ENCODE assay signal across 17 cellular contexts in genomic region chr13:112204881-112205327, GRCh38.
A peak's percentile ranks its signal among the peaks of the same experiment; 100 is the strongest.
DNase-seq lines count a peak whose midpoint lies in the region; ATAC-seq and TF ChIP-seq lines count a peak whose summit lies in the region.
"Had no signal": no experiment of that assay in that cellular context is flagged by ENCODE, and none has a peak within 500 bp of the region (broad histone marks: within the 10 kb centered on the region; RNA-seq: fewer than 3 reads in every experiment).

No MANE protein-coding gene starts in this region.

- peaks cover 72% of the 10 kb centered on the region for H3K27me3 Mint-ChIP-seq in H9 (ENCODE audit: low read depth)
- peaks cover 73% of the 10 kb centered on the region for H3K27me3 Mint-ChIP-seq in WTC11 (ENCODE audit: low read depth)
- peaks cover 18 to 78% (median 43%) of the 10 kb centered on the region in 5 donors for H3K27me3 Mint-ChIP-seq in naive thymus-derived CD8-positive, alpha-beta T cell

- H3K56ac ChIP-seq in H9 (ENCODE audit: insufficient read length, low read depth, low read length): no peak overlapping the region

- no peak overlapping the region for H2AK5ac ChIP-seq in H9 (ENCODE audit: insufficient read length, low read length)
- H2AK5ac ChIP-seq in neuronal stem cell (ENCODE audit: low read depth, low read length): no peak overlapping the region

- WGBS in H9 (ENCODE audit: extremely low coverage, insufficient read length, low lambda C conversion rate): no CpG with 5 or more reads among the region's 16 CpGs
- WGBS in neuronal stem cell (ENCODE audit: extremely low coverage in 2 of 2, insufficient read length in 2 of 2, insufficient replicate concordance in 1 of 2), 2 donors: no CpG with 5 or more reads among the region's 16 CpGs
- WGBS in suprapubic skin: 6% methylated on average over 16 of the region's 16 CpGs

- H4K5ac ChIP-seq in H9 (ENCODE audit: insufficient read length, low read depth, low read length): no peak overlapping the region

- H3T11ph ChIP-seq in H9 (ENCODE audit: low read length): no peak overlapping the region

- H2BK15ac ChIP-seq in H9 (ENCODE audit: low read depth, low read length): no peak overlapping the region
- no peak overlapping the region for H2BK15ac ChIP-seq in neuronal stem cell (ENCODE audit: low read length)

- no peak overlapping the region for H2BK5ac ChIP-seq in H9 (ENCODE audit: insufficient read length, low read length)
- H2BK5ac ChIP-seq in neuronal stem cell (ENCODE audit: low read length): no peak overlapping the region

- H3K14ac ChIP-seq in H9 (ENCODE audit: insufficient read depth, low read length) (no peak overlapping the region), neuronal stem cell (ENCODE audit: low read length) (no peak overlapping the region)

- no peak overlapping the region for H3K18ac ChIP-seq in H9 (ENCODE audit: insufficient read length, low read depth, low read length)
- H3K18ac ChIP-seq in neuronal stem cell (ENCODE audit: low read length): peak overlapping the region; percentile 94

- H3K9me3 Mint-ChIP-seq in H9 (peaks cover 0 to 4% of the 10 kb centered on the region in 2 experiments; a peak in 1 of 5 replicates), WTC11 (no peaks in the 10 kb centered on the region)
- H3K9me3 Mint-ChIP-seq in naive thymus-derived CD8-positive, alpha-beta T cell: no peaks in the 10 kb centered on the region
- H3K9me3 Mint-ChIP-seq: activated CD4-positive, alpha-beta memory T cell treated with anti-CD3 and anti-CD28 coated beads for 36 hours; activated T-helper 17 cell treated with anti-CD3 and anti-CD28 coated beads, Interleukin-2, amount 50 U/mL, for 72 hours; mesothelial cell of epicardium had no signal

- no peak overlapping the region for H3K4ac ChIP-seq in H9 (ENCODE audit: low read depth, low read length)
- H3K4ac ChIP-seq in neuronal stem cell (ENCODE audit: low read length): no peak overlapping the region

- H3K4me1 ChIP-seq in H9 (ENCODE audit: insufficient read depth, low read length): no peaks in the 10 kb centered on the region; the same call in 1 of the 2 replicates
- peaks cover 9% of the 10 kb centered on the region for H3K4me1 ChIP-seq in iPS-15b (ENCODE audit: control insufficient read depth, insufficient read depth, low read length)
- H3K4me1 ChIP-seq in neuronal stem cell (ENCODE audit: control insufficient read depth in 2 of 2, insufficient read depth in 1 of 2, low read depth in 1 of 2, low read length in 2 of 2): peaks cover 40 to 55% of the 10 kb centered on the region in 2 donors
- peaks cover 3% of the 10 kb centered on the region for H3K4me1 ChIP-seq in suprapubic skin
- H3K4me1 ChIP-seq: parathyroid adenoma, SJSA1 had no signal

- POLR2A ChIA-PET in WTC11 (lab: Charles Lee): interaction anchor here (1.2 kb wide), 1 partner anchor 9 kb away, joined by 8 read pairs; no protein-coding TSS in a partner anchor
- POLR2A ChIA-PET in naive thymus-derived CD8-positive, alpha-beta T cell (lab: Charles Lee): no interaction called here

- peak overlapping the region; percentile 48 for H3K4me3 ChIP-seq in iPS-15b (ENCODE audit: low read depth, low read length)
- H3K4me3 ChIP-seq in neuronal stem cell (ENCODE audit: low read length in 2 of 2): peak overlapping the region in 1 of 2 donors; percentile 6
- H3K4me3 ChIP-seq in suprapubic skin: no peak overlapping the region
- H3K4me3 ChIP-seq: SJSA1 had no signal

- H3K9me3 ChIP-seq in H9 (ENCODE audit: control insufficient read depth, low read depth, low read length) (no peaks in the 10 kb centered on the region), iPS-15b (ENCODE audit: control insufficient read depth, insufficient read depth, low read length) (no peaks in the 10 kb centered on the region), neuronal stem cell (replicated peaks in 1 of 2; ENCODE audit: control insufficient read depth in 2 of 2, insufficient read depth in 1 of 2, low read depth in 1 of 2, low read length in 2 of 2) (no peaks in the 10 kb centered on the region), suprapubic skin (no peaks in the 10 kb centered on the region)
- H3K9me3 ChIP-seq: SJSA1 had no signal

- no peak overlapping the region for H4K91ac ChIP-seq in H9 (ENCODE audit: insufficient read length, low read depth, low read length)
- peak overlapping the region; percentile 89 for H4K91ac ChIP-seq in neuronal stem cell (ENCODE audit: low read depth, low read length, poor library complexity)

- peak overlapping the region; percentile 5 for H2AFZ ChIP-seq in H9 (ENCODE audit: low read length)
- H2AFZ ChIP-seq in neuronal stem cell (ENCODE audit: low read length): peak overlapping the region; percentile 36
- H2AFZ ChIP-seq: parathyroid adenoma had no signal

- no peak overlapping the region for H2BK120ac ChIP-seq in H9 (ENCODE audit: low read depth, low read length, poor library complexity, severe bottlenecking)
- H2BK120ac ChIP-seq in neuronal stem cell (ENCODE audit: low read depth, low read length): no peak overlapping the region

- H3K4me2 ChIP-seq in H9 (ENCODE audit: insufficient read depth, insufficient read length, low read length): peak overlapping the region; percentile 60
- H3K4me2 ChIP-seq in neuronal stem cell (ENCODE audit: insufficient read depth, low read length, poor library complexity, severe bottlenecking): peak overlapping the region; percentile 45

- no peak for TF ChIP-seq POLR2A in suprapubic skin (IDR thresholded peaks at IDR 0.05)

- H2BK20ac ChIP-seq in H9 (ENCODE audit: low read depth, low read length, poor library complexity, severe bottlenecking): no peak overlapping the region

- H3K4me3 Mint-ChIP-seq in H9 (peak overlapping the region; percentile 44 to 73), WTC11 (peak overlapping the region; percentile 61)
- peak overlapping the region in 3 of 10 donors; percentile 26 to 39 (median 29) for H3K4me3 Mint-ChIP-seq in naive thymus-derived CD8-positive, alpha-beta T cell
- H3K4me3 Mint-ChIP-seq: activated CD4-positive, alpha-beta memory T cell treated with anti-CD3 and anti-CD28 coated beads for 36 hours; activated T-helper 17 cell treated with anti-CD3 and anti-CD28 coated beads, Interleukin-2, amount 50 U/mL, for 72 hours; mesothelial cell of epicardium had no signal

- no peaks in the 10 kb centered on the region for H3K79me2 ChIP-seq in H9 (ENCODE audit: insufficient read depth, low read length)
- H3K79me2 ChIP-seq: parathyroid adenoma had no signal

- TF ChIP-seq CTCF in H9 (conservative IDR thresholded peaks at IDR 0.05) (no peak), WTC11 (IDR thresholded peaks at IDR 0.05) (no peak), suprapubic skin (IDR thresholded peaks at IDR 0.05) (no peak)

- H3K4me1 Mint-ChIP-seq in H9 (peaks cover 29 to 51% of the 10 kb centered on the region in 2 experiments), WTC11 (peaks cover 49% of the 10 kb centered on the region)
- H3K4me1 Mint-ChIP-seq in naive thymus-derived CD8-positive, alpha-beta T cell: peaks cover 0 to 13% (median 8%) of the 10 kb centered on the region in 4 donors
- H3K4me1 Mint-ChIP-seq: activated T-helper 17 cell treated with anti-CD3 and anti-CD28 coated beads, Interleukin-2, amount 50 U/mL, for 72 hours; mesothelial cell of epicardium had no signal

- no peak overlapping the region for H3K27ac ChIP-seq in H9 (ENCODE audit: insufficient read length, low read depth, low read length)
- H3K27ac ChIP-seq in neuronal stem cell (replicated peaks; ENCODE audit: low read length): peak overlapping the region; percentile 89
- H3K27ac ChIP-seq in suprapubic skin: no peak overlapping the region
- H3K27ac ChIP-seq: parathyroid adenoma, SJSA1 had no signal

- H2BK12ac ChIP-seq in H9 (ENCODE audit: insufficient read length, low read depth, low read length) (no peak overlapping the region), neuronal stem cell (ENCODE audit: low read length) (no peak overlapping the region)

- CTCF ChIA-PET in WTC11 (lab: Charles Lee): interaction anchor here (0.7 to 1.2 kb wide), 4 partner anchors 9 to 239 kb away, joined by 3 to 5 read pairs (median 3); no protein-coding TSS in a partner anchor

- H3K27ac Mint-ChIP-seq in H9 (no peak overlapping the region), WTC11 (no peak overlapping the region)
- no peak overlapping the region for H3K27ac Mint-ChIP-seq in naive thymus-derived CD8-positive, alpha-beta T cell
- H3K27ac Mint-ChIP-seq: activated CD4-positive, alpha-beta memory T cell treated with anti-CD3 and anti-CD28 coated beads for 36 hours; activated T-helper 17 cell treated with anti-CD3 and anti-CD28 coated beads, Interleukin-2, amount 50 U/mL, for 72 hours; mesothelial cell of epicardium had no signal

- no peaks in the 10 kb centered on the region for H3K36me3 Mint-ChIP-seq in H9 (ENCODE audit: insufficient read depth in 1 of 3, low read depth in 3 of 3)
- no peaks in the 10 kb centered on the region for H3K36me3 Mint-ChIP-seq in WTC11
- no peaks in the 10 kb centered on the region for H3K36me3 Mint-ChIP-seq in naive thymus-derived CD8-positive, alpha-beta T cell
- H3K36me3 Mint-ChIP-seq: activated CD4-positive, alpha-beta memory T cell treated with anti-CD3 and anti-CD28 coated beads for 36 hours; mesothelial cell of epicardium had no signal

- H4K8ac ChIP-seq in H9 (replicated peaks; ENCODE audit: insufficient read length, low read depth, low read length): no peak overlapping the region
- H4K8ac ChIP-seq in neuronal stem cell (ENCODE audit: low read depth, low read length): no peak overlapping the region

- H3K23me2 ChIP-seq in H9 (ENCODE audit: insufficient read length, low read depth, low read length, poor library complexity, severe bottlenecking): peaks cover 7% of the 10 kb centered on the region

- no peak for TF ChIP-seq EP300 in suprapubic skin (IDR thresholded peaks at IDR 0.05)

- H3K36me3 ChIP-seq in iPS-15b (ENCODE audit: control insufficient read depth, insufficient read depth, low read length) (no peaks in the 10 kb centered on the region), neuronal stem cell (replicated peaks in 1 of 2; ENCODE audit: control insufficient read depth in 2 of 2, insufficient read depth in 2 of 2, low read length in 2 of 2) (no peaks in the 10 kb centered on the region), suprapubic skin (no peaks in the 10 kb centered on the region)
- H3K36me3 ChIP-seq: SJSA1 had no signal

- H3K79me1 ChIP-seq in H9 (ENCODE audit: insufficient read depth, low read depth, low read length, poor library complexity, severe bottlenecking) (no peaks in the 10 kb centered on the region), neuronal stem cell (ENCODE audit: low read depth, low read length) (no peaks in the 10 kb centered on the region)

- peak; percentile 69 for DNase-seq in H9
- DNase-seq in WTC11 (ENCODE audit: low spot score): peak; percentile 72
- DNase-seq in neuronal stem cell (ENCODE audit: low spot score): peak; percentile 67
- no peak for DNase-seq in kidney glomerular epithelial cell (lab: John Stamatoyannopoulos, UW)
- DNase-seq in activated CD4-positive, CD25-positive, alpha-beta regulatory T cell (lab: John Stamatoyannopoulos, UW): no peak
- no peak for DNase-seq in naive thymus-derived CD8-positive, alpha-beta T cell
- no peak for DNase-seq in suprapubic skin (ENCODE audit: low spot score in 2 of 2)
- DNase-seq: activated CD4-positive, alpha-beta memory T cell treated with anti-CD3 and anti-CD28 coated beads for 36 hours; amniotic stem cell; C1 segment of cervical spinal cord; DMS153; GOT3 had no signal

- H3K9ac ChIP-seq in H9 (ENCODE audit: extremely low read depth, insufficient read length, low read length) (no peak overlapping the region), iPS-15b (ENCODE audit: low read depth, low read length) (no peak overlapping the region), neuronal stem cell (ENCODE audit: low read depth, low read length, poor library complexity) (peak overlapping the region; percentile 79)
- H3K9ac ChIP-seq: parathyroid adenoma had no signal

- H3K23ac ChIP-seq in H9 (ENCODE audit: insufficient read length, low read depth, low read length) (no peak overlapping the region), neuronal stem cell (ENCODE audit: low read depth, low read length, poor library complexity) (no peak overlapping the region)

- peaks cover 2% of the 10 kb centered on the region for H4K20me1 ChIP-seq in H9 (ENCODE audit: control insufficient read depth, insufficient read depth, insufficient read length)

- H3K27me3 ChIP-seq in H9 (ENCODE audit: insufficient read depth, low read length) (peaks cover 15% of the 10 kb centered on the region; the same call in 1 of the 2 replicates), iPS-15b (ENCODE audit: control insufficient read depth, insufficient read depth, low read length) (peaks cover 52% of the 10 kb centered on the region), neuronal stem cell (ENCODE audit: control insufficient read depth in 3 of 3, insufficient read depth in 3 of 3, low read depth in 1 of 3, low read length in 3 of 3) (no peaks in the 10 kb centered on the region), suprapubic skin (peaks cover 87% of the 10 kb centered on the region)

- ATAC-seq in WTC11: peak; percentile 85
- ATAC-seq in naive thymus-derived CD8-positive, alpha-beta T cell: no peak
- ATAC-seq: activated T-helper 17 cell treated with anti-CD3 and anti-CD28 coated beads, Interleukin-2, amount 50 U/mL, for 72 hours had no signal

Comparison
In these comparisons a context has a peak if more than half of its experiments do, and no peak if none do; other contexts are left out.
1. DNase-seq: peak in H9 (single experiment), WTC11 (single experiment) and neuronal stem cell (single experiment); none in kidney glomerular epithelial cell (single experiment), activated CD4-positive, CD25-positive, alpha-beta regulatory T cell (0 of 4), naive thymus-derived CD8-positive, alpha-beta T cell (0 of 10) and suprapubic skin (0 of 2).